1 cellular context compared by ENCODE assay signal in the genomic region with DNA sequence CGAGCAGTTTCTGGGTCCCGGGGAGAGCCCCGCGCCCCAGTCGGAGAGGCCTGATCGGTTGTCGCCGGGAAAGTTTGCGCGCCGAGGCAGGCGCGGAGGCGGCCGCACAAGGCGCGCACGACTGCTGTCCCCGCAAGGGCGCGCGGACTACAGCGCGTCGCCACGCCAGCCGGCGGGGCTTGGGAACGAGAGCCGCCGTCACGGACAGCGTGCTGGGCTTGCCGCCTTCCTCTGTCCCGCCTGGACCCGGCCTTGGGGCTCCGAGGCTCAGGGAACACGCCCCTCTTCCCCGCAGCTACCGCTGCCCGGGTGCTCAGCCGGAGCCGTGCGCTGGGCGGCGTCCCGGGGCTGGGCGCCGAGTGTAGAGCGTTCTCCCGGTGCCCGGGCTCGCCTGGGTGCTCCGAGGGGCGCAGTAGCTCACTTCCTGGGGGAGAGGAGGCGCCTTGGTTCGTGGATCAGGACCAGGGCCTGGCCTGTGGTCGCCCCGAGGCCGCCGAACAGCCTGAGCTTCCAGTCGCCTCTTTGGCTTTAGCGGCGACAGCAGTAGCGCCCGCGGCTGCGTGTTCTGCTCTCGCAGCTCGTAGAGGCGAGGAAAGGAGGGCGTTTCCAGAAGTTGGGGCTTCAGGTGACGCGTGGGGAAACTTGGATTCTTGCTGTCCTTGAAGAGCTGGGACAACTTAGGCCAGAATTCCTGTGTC.
TF ChIP-seq lines count a peak whose summit lies in the region.

No MANE protein-coding gene starts in this region.

TF ChIP-seq in HepG2, 621 proteins besides CTCF, POLR2A, EP300 and RAD21 (continued from another document and continues in another):
- TF ChIP-seq, protein P1, sequence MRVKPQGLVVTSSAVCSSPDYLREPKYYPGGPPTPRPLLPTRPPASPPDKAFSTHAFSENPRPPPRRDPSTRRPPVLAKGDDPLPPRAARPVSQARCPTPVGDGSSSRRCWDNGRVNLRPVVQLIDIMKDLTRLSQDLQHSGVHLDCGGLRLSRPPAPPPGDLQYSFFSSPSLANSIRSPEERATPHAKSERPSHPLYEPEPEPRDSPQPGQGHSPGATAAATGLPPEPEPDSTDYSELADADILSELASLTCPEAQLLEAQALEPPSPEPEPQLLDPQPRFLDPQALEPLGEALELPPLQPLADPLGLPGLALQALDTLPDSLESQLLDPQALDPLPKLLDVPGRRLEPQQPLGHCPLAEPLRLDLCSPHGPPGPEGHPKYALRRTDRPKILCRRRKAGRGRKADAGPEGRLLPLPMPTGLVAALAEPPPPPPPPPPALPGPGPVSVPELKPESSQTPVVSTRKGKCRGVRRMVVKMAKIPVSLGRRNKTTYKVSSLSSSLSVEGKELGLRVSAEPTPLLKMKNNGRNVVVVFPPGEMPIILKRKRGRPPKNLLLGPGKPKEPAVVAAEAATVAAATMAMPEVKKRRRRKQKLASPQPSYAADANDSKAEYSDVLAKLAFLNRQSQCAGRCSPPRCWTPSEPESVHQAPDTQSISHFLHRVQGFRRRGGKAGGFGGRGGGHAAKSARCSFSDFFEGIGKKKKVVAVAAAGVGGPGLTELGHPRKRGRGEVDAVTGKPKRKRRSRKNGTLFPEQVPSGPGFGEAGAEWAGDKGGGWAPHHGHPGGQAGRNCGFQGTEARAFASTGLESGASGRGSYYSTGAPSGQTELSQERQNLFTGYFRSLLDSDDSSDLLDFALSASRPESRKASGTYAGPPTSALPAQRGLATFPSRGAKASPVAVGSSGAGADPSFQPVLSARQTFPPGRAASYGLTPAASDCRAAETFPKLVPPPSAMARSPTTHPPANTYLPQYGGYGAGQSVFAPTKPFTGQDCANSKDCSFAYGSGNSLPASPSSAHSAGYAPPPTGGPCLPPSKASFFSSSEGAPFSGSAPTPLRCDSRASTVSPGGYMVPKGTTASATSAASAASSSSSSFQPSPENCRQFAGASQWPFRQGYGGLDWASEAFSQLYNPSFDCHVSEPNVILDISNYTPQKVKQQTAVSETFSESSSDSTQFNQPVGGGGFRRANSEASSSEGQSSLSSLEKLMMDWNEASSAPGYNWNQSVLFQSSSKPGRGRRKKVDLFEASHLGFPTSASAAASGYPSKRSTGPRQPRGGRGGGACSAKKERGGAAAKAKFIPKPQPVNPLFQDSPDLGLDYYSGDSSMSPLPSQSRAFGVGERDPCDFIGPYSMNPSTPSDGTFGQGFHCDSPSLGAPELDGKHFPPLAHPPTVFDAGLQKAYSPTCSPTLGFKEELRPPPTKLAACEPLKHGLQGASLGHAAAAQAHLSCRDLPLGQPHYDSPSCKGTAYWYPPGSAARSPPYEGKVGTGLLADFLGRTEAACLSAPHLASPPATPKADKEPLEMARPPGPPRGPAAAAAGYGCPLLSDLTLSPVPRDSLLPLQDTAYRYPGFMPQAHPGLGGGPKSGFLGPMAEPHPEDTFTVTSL (CRISPR knock-in tag; IDR thresholded peaks at IDR 0.05; ENCODE audit: borderline replicate concordance) = no peak
- TF ChIP-seq PHF20 (CRISPR knock-in tag; IDR thresholded peaks at IDR 0.05) (no peak), BHLHE40 (IDR thresholded peaks at IDR 0.05; ENCODE audit: low read length) (no peak), NFE2L2 (IDR thresholded peaks at IDR 0.05; ENCODE audit: low read length) (no peak), ZNF30 (CRISPR knock-in tag; IDR thresholded peaks at IDR 0.05) (no peak), ISX (CRISPR knock-in tag; conservative IDR thresholded peaks at IDR 0.05) (no peak), ZNF207 (IDR thresholded peaks at IDR 0.05; ENCODE audit: borderline replicate concordance) (no peak), MZF1 (CRISPR knock-in tag; IDR thresholded peaks at IDR 0.05; ENCODE audit: borderline replicate concordance) (no peak), CC2D1A (CRISPR knock-in tag; IDR thresholded peaks at IDR 0.05) (no peak), ZNF317 (CRISPR knock-in tag; IDR thresholded peaks at IDR 0.05) (no peak), HOXA7 (CRISPR knock-in tag; IDR thresholded peaks at IDR 0.05) (no peak), CHD4 (IDR thresholded peaks at IDR 0.05; ENCODE audit: borderline replicate concordance, low read length) (no peak), ZNF850 (CRISPR knock-in tag; conservative IDR thresholded peaks at IDR 0.05) (no peak), SOX6 (IDR thresholded peaks at IDR 0.05) (no peak), SOX6 (CRISPR knock-in tag; IDR thresholded peaks at IDR 0.05) (peak; percentile 55), ZNF367 (CRISPR knock-in tag; IDR thresholded peaks at IDR 0.05; ENCODE audit: borderline replicate concordance) (no peak), ZNF431 (CRISPR knock-in tag; IDR thresholded peaks at IDR 0.05; ENCODE audit: borderline replicate concordance, low read depth) (no peak), MXD4 (CRISPR knock-in tag; IDR thresholded peaks at IDR 0.05) (0 out of 2 replicates have a peak, but pooled peaks have one; percentile 61), HDAC1 (CRISPR knock-in tag; IDR thresholded peaks at IDR 0.05) (peak; percentile 53), HIVEP1 (CRISPR knock-in tag; IDR thresholded peaks at IDR 0.05) (no peak), ZFP36L2 (CRISPR knock-in tag; IDR thresholded peaks at IDR 0.05) (no peak), ZSCAN12 (CRISPR knock-in tag; IDR thresholded peaks at IDR 0.05) (no peak), JDP2 (CRISPR knock-in tag; IDR thresholded peaks at IDR 0.05; ENCODE audit: borderline replicate concordance) (no peak), ZNF335 (CRISPR knock-in tag; IDR thresholded peaks at IDR 0.05) (no peak), NCOA1 (CRISPR knock-in tag; IDR thresholded peaks at IDR 0.05) (no peak)
- TF ChIP-seq, protein P2, sequence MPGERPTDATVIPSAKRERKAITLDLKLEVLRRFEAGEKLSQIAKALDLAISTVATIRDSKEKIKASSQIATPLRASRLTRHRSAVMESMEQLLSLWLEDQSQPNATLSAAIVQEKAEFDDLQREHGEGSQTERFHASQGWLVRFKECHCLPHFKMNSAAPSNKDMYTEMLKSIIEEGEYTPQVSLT (CRISPR knock-in tag; IDR thresholded peaks at IDR 0.05; ENCODE audit: borderline replicate concordance, low read depth) = no peak
- TF ChIP-seq, protein P3, sequence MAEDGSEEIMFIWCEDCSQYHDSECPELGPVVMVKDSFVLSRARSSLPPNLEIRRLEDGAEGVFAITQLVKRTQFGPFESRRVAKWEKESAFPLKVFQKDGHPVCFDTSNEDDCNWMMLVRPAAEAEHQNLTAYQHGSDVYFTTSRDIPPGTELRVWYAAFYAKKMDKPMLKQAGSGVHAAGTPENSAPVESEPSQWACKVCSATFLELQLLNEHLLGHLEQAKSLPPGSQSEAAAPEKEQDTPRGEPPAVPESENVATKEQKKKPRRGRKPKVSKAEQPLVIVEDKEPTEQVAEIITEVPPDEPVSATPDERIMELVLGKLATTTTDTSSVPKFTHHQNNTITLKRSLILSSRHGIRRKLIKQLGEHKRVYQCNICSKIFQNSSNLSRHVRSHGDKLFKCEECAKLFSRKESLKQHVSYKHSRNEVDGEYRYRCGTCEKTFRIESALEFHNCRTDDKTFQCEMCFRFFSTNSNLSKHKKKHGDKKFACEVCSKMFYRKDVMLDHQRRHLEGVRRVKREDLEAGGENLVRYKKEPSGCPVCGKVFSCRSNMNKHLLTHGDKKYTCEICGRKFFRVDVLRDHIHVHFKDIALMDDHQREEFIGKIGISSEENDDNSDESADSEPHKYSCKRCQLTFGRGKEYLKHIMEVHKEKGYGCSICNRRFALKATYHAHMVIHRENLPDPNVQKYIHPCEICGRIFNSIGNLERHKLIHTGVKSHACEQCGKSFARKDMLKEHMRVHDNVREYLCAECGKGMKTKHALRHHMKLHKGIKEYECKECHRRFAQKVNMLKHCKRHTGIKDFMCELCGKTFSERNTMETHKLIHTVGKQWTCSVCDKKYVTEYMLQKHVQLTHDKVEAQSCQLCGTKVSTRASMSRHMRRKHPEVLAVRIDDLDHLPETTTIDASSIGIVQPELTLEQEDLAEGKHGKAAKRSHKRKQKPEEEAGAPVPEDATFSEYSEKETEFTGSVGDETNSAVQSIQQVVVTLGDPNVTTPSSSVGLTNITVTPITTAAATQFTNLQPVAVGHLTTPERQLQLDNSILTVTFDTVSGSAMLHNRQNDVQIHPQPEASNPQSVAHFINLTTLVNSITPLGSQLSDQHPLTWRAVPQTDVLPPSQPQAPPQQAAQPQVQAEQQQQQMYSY (CRISPR knock-in tag; IDR thresholded peaks at IDR 0.05) = no peak; the same call in 1 of the 2 replicates
- TF ChIP-seq, protein P4, sequence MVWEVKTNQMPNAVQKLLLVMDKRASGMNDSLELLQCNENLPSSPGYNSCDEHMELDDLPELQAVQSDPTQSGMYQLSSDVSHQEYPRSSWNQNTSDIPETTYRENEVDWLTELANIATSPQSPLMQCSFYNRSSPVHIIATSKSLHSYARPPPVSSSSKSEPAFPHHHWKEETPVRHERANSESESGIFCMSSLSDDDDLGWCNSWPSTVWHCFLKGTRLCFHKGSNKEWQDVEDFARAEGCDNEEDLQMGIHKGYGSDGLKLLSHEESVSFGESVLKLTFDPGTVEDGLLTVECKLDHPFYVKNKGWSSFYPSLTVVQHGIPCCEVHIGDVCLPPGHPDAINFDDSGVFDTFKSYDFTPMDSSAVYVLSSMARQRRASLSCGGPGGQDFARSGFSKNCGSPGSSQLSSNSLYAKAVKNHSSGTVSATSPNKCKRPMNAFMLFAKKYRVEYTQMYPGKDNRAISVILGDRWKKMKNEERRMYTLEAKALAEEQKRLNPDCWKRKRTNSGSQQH (CRISPR knock-in tag; IDR thresholded peaks at IDR 0.05; ENCODE audit: low read depth) = no peak
- TF ChIP-seq, protein P5, sequence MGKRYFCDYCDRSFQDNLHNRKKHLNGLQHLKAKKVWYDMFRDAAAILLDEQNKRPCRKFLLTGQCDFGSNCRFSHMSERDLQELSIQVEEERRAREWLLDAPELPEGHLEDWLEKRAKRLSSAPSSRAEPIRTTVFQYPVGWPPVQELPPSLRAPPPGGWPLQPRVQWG (CRISPR knock-in tag; IDR thresholded peaks at IDR 0.05; ENCODE audit: borderline replicate concordance, low read depth) = no peak
- TF ChIP-seq, protein P6, sequence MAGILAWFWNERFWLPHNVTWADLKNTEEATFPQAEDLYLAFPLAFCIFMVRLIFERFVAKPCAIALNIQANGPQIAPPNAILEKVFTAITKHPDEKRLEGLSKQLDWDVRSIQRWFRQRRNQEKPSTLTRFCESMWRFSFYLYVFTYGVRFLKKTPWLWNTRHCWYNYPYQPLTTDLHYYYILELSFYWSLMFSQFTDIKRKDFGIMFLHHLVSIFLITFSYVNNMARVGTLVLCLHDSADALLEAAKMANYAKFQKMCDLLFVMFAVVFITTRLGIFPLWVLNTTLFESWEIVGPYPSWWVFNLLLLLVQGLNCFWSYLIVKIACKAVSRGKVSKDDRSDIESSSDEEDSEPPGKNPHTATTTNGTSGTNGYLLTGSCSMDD (CRISPR knock-in tag; IDR thresholded peaks at IDR 0.05) = no peak
- TF ChIP-seq, protein P7, sequence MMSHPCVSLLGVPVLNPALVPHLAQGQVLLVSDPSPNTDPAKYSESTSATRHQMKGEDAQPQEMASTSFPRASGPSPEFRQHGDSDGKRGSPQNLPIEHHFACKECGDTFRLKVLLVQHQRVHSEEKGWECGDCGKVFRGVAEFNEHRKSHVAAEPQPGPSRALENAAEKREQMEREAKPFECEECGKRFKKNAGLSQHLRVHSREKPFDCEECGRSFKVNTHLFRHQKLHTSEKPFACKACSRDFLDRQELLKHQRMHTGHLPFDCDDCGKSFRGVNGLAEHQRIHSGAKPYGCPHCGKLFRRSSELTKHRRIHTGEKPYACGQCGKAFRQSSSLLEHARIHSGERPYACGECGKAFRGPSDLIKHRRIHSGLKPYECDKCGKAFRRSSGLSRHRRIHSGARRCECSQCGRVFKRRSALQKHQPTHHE (CRISPR knock-in tag; IDR thresholded peaks at IDR 0.05; ENCODE audit: borderline replicate concordance) = 0 out of 2 replicates have a peak, but pooled peaks have one; percentile 44
- TF ChIP-seq, protein P8, sequence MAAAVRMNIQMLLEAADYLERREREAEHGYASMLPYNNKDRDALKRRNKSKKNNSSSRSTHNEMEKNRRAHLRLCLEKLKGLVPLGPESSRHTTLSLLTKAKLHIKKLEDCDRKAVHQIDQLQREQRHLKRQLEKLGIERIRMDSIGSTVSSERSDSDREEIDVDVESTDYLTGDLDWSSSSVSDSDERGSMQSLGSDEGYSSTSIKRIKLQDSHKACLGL (CRISPR knock-in tag; IDR thresholded peaks at IDR 0.05) = no peak; the same call in 1 of the 2 replicates
- TF ChIP-seq, protein P9, sequence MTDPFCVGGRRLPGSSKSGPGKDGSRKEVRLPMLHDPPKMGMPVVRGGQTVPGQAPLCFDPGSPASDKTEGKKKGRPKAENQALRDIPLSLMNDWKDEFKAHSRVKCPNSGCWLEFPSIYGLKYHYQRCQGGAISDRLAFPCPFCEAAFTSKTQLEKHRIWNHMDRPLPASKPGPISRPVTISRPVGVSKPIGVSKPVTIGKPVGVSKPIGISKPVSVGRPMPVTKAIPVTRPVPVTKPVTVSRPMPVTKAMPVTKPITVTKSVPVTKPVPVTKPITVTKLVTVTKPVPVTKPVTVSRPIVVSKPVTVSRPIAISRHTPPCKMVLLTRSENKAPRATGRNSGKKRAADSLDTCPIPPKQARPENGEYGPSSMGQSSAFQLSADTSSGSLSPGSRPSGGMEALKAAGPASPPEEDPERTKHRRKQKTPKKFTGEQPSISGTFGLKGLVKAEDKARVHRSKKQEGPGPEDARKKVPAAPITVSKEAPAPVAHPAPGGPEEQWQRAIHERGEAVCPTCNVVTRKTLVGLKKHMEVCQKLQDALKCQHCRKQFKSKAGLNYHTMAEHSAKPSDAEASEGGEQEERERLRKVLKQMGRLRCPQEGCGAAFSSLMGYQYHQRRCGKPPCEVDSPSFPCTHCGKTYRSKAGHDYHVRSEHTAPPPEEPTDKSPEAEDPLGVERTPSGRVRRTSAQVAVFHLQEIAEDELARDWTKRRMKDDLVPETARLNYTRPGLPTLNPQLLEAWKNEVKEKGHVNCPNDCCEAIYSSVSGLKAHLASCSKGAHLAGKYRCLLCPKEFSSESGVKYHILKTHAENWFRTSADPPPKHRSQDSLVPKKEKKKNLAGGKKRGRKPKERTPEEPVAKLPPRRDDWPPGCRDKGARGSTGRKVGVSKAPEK (CRISPR knock-in tag; IDR thresholded peaks at IDR 0.05; ENCODE audit: borderline replicate concordance) = no peak
- TF ChIP-seq, protein P10, sequence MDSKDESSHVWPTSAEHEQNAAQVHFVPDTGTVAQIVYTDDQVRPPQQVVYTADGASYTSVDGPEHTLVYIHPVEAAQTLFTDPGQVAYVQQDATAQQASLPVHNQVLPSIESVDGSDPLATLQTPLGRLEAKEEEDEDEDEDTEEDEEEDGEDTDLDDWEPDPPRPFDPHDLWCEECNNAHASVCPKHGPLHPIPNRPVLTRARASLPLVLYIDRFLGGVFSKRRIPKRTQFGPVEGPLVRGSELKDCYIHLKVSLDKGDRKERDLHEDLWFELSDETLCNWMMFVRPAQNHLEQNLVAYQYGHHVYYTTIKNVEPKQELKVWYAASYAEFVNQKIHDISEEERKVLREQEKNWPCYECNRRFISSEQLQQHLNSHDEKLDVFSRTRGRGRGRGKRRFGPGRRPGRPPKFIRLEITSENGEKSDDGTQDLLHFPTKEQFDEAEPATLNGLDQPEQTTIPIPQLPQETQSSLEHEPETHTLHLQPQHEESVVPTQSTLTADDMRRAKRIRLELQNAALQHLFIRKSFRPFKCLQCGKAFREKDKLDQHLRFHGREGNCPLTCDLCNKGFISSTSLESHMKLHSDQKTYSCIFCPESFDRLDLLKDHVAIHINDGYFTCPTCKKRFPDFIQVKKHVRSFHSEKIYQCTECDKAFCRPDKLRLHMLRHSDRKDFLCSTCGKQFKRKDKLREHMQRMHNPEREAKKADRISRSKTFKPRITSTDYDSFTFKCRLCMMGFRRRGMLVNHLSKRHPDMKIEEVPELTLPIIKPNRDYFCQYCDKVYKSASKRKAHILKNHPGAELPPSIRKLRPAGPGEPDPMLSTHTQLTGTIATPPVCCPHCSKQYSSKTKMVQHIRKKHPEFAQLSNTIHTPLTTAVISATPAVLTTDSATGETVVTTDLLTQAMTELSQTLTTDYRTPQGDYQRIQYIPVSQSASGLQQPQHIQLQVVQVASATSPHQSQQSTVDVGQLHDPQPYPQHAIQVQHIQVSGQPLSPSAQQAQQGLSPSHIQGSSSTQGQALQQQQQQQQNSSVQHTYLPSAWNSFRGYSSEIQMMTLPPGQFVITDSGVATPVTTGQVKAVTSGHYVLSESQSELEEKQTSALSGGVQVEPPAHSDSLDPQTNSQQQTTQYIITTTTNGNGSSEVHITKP (CRISPR knock-in tag; IDR thresholded peaks at IDR 0.05; ENCODE audit: low read depth) = no peak
